8 cellular contexts compared by ENCODE assay signal in genomic region chrX:19593684-19594083, GRCh38.
DNase-seq lines count a peak whose midpoint lies in the region; ATAC-seq, FAIRE-seq and TF ChIP-seq lines count a peak whose summit lies in the region.

No MANE protein-coding gene starts in this region.

- H3K23me2 ChIP-seq in H1 (ENCODE audit: low read depth, low read length), result no peaks in the 10 kb centered on the region

- H3K4me3 ChIP-seq in CD8-positive, alpha-beta T cell (ENCODE audit: low read depth, low read length), result no peak overlapping the region
- no peak overlapping the region for H3K4me3 ChIP-seq in H1 (ENCODE audit: extremely low read depth in 1 of 4, insufficient read depth in 2 of 4, low read depth in 3 of 4, low read length in 4 of 4)

- no peak overlapping the region for H3K4ac ChIP-seq in H1 (replicated peaks; ENCODE audit: insufficient read length, low read depth, low read length)

- H2BK12ac ChIP-seq in H1 (ENCODE audit: low read depth, low read length), result no peak overlapping the region

- TF ChIP-seq POLR2A in H1 (IDR thresholded peaks at IDR 0.05; ENCODE audit: control extremely low read depth in 1 of 2, low read depth in 2 of 2, low read length in 2 of 2), result no peak

- H4K20me1 ChIP-seq in H1 (replicated peaks in 1 of 2; ENCODE audit: control insufficient read depth in 1 of 2, insufficient read depth in 2 of 2, low read length in 2 of 2), result no peaks in the 10 kb centered on the region

- CTCF ChIA-PET in CD8-positive, alpha-beta T cell (lab: Charles Lee), result interaction anchor here (1.1 to 2.0 kb wide), 4 partner anchors 12 to 311 kb away, joined by 3 to 10 read pairs (median 5); no protein-coding TSS in a partner anchor
- CTCF ChIA-PET in H1 (lab: Charles Lee; ENCODE audit: partially characterized antibody), result interaction anchor here (1.5 kb wide), 1 partner anchor 32 kb away, joined by 5 read pairs; no protein-coding TSS in a partner anchor

- peaks cover 11% of the 10 kb centered on the region for H3K36me3 ChIP-seq in CD8-positive, alpha-beta T cell (ENCODE audit: insufficient read depth, low read length)
- no peaks in the 10 kb centered on the region for H3K36me3 ChIP-seq in H1 (ENCODE audit: control insufficient read depth in 2 of 4, insufficient read depth in 4 of 4, low read length in 3 of 4)

- H2AFZ ChIP-seq in H1 (ENCODE audit: low read length), result no peak overlapping the region

- H4K8ac ChIP-seq in H1 (ENCODE audit: extremely low read depth, insufficient read depth, low read length), result no peak overlapping the region

- H2BK120ac ChIP-seq in H1 (replicated peaks; ENCODE audit: low read depth, low read length), result no peak overlapping the region

- no peak overlapping the region for H2BK5ac ChIP-seq in H1 (ENCODE audit: low read depth, low read length)

- H3K9me3 Mint-ChIP-seq in CD8-positive, alpha-beta T cell, result no peaks in the 10 kb centered on the region
- peaks cover 18% of the 10 kb centered on the region for H3K9me3 Mint-ChIP-seq in nephron

- no peaks in the 10 kb centered on the region for H3K79me2 ChIP-seq in H1 (ENCODE audit: control insufficient read depth in 1 of 2, insufficient read depth in 2 of 2, low read length in 2 of 2)

- H3K14ac ChIP-seq in H1 (ENCODE audit: insufficient read length), result no peak overlapping the region

- no peaks in the 10 kb centered on the region for H3K27me3 ChIP-seq in CD8-positive, alpha-beta T cell (ENCODE audit: insufficient read depth, low read length)
- no peaks in the 10 kb centered on the region for H3K27me3 ChIP-seq in H1 (replicated peaks in 1 of 4; ENCODE audit: control insufficient read depth in 3 of 4, extremely low read depth in 1 of 4, insufficient read depth in 3 of 4, low read length in 3 of 4)

- H3K4me1 Mint-ChIP-seq in CD8-positive, alpha-beta T cell (ENCODE audit: low read depth), result peaks cover 15% of the 10 kb centered on the region
- H3K4me1 Mint-ChIP-seq in nephron, result peaks cover 16% of the 10 kb centered on the region

- POLR2A ChIA-PET in CD8-positive, alpha-beta T cell (lab: Charles Lee), result no interaction called here
- POLR2A ChIA-PET in H1 (lab: Charles Lee; ENCODE audit: partially characterized antibody), result no interaction called here

- no peak for TF ChIP-seq CTCF in CD8-positive, alpha-beta T cell (IDR thresholded peaks at IDR 0.05)
- TF ChIP-seq CTCF in GM20000 (IDR thresholded peaks at IDR 0.05; ENCODE audit: extremely low read depth, missing control alignments) (no peak), H1 (IDR thresholded peaks at IDR 0.05; ENCODE audit: control extremely low read depth in 1 of 3, insufficient read depth in 1 of 3, low read depth in 1 of 3, low read length in 3 of 3) (peak in 2 of 3 experiments; percentile 16 to 17; a peak in 2 of 4 replicates), nephron (IDR thresholded peaks at IDR 0.05; ENCODE audit: unreplicated experiment in 3 of 3) (peak; percentile 35 to 40 (median 38))

- no peak overlapping the region for H3K4me2 ChIP-seq in H1 (ENCODE audit: insufficient read depth in 1 of 2, low read depth in 2 of 2, low read length in 2 of 2)

- H4K5ac ChIP-seq in H1 (ENCODE audit: insufficient read length, low read depth, low read length), result no peak overlapping the region

- peak; percentile 56 for ATAC-seq in CD8-positive, alpha-beta T cell
- ATAC-seq in HG03439 (IDR thresholded peaks at IDR 0.05; ENCODE audit: unreplicated experiment) (no peak), GM21619 (IDR thresholded peaks at IDR 0.05; ENCODE audit: unreplicated experiment) (no peak)

- peak; percentile 41 to 53; a peak in 3 of 4 replicates for TF ChIP-seq RAD21 in H1 (IDR thresholded peaks at IDR 0.05 in 1 of 2, conservative IDR thresholded peaks at IDR 0.05 in 1 of 2; ENCODE audit: low read depth in 2 of 2, low read length in 2 of 2)

- H3K27me3 Mint-ChIP-seq in CD8-positive, alpha-beta T cell (ENCODE audit: low read depth), result no peaks in the 10 kb centered on the region
- H3K27me3 Mint-ChIP-seq in nephron (ENCODE audit: low read depth), result peaks cover 4% of the 10 kb centered on the region

- no peak overlapping the region for H2BK15ac ChIP-seq in H1 (ENCODE audit: low read length)

- H2BK20ac ChIP-seq in H1 (ENCODE audit: low read length), result no peak overlapping the region

- H3K27ac Mint-ChIP-seq in CD8-positive, alpha-beta T cell, result no peak overlapping the region
- H3K27ac Mint-ChIP-seq in nephron, result peak overlapping the region in 2 of 3 experiments; percentile 3 to 96

- H3K23ac ChIP-seq in H1 (ENCODE audit: insufficient read length), result no peak overlapping the region

- no peaks in the 10 kb centered on the region for H3K9me3 ChIP-seq in CD8-positive, alpha-beta T cell (ENCODE audit: low read length)
- no peaks in the 10 kb centered on the region for H3K9me3 ChIP-seq in H1 (ENCODE audit: insufficient read depth in 2 of 2, low read depth in 1 of 2, low read length in 1 of 2)

- intact Hi-C loops in CD8-positive, alpha-beta T cell (cut with DNase I, micrococcal nuclease), result loop anchor here (1.0 to 10.0 kb wide), 4 partner anchors 141 to 473 kb away; partner anchors contain the start of gene SH3KBP1 (in 1 of the 2)

- no peaks in the 10 kb centered on the region for H3K79me1 ChIP-seq in H1 (ENCODE audit: low read depth, low read length)

- H3K9ac ChIP-seq in H1 (replicated peaks in 1 of 4; ENCODE audit: extremely low read depth in 1 of 4, low read depth in 3 of 4, low read length in 3 of 4), result no peak overlapping the region

- no peak overlapping the region for H4K91ac ChIP-seq in H1 (replicated peaks; ENCODE audit: insufficient read length, low read length)

- no peak overlapping the region for H3K4me3 Mint-ChIP-seq in CD8-positive, alpha-beta T cell
- no peak overlapping the region for H3K4me3 Mint-ChIP-seq in nephron

- TF ChIP-seq EP300 in H1 (IDR thresholded peaks at IDR 0.05; ENCODE audit: borderline replicate concordance in 1 of 2, low read depth in 2 of 2, low read length in 2 of 2), result no peak

- 81% methylated on average over 2 of the region's 2 CpGs; no CpG with 5 or more reads in 1 of the 2 experiments for WGBS in H1 (ENCODE audit: extremely low coverage in 1 of 2, insufficient coverage in 1 of 2, insufficient read length in 1 of 2, insufficient replicate concordance in 2 of 2, low coverage in 1 of 2, low lambda C conversion rate in 2 of 2, missing lambda C conversion rate in 1 of 2), 2 experiments

- no peak overlapping the region for H3K56ac ChIP-seq in H1 (replicated peaks; ENCODE audit: insufficient read length, low read depth, low read length)

- no peak overlapping the region for H3K18ac ChIP-seq in H1 (ENCODE audit: extremely low read depth, low read length)

- H2AK5ac ChIP-seq in H1 (ENCODE audit: low read depth, low read length), result no peak overlapping the region

- peaks cover 63% of the 10 kb centered on the region for H3K36me3 Mint-ChIP-seq in CD8-positive, alpha-beta T cell
- peaks cover 11% of the 10 kb centered on the region for H3K36me3 Mint-ChIP-seq in nephron (ENCODE audit: low read depth)

- DNase-seq in CD8-positive, alpha-beta T cell, result peak in 1 of 7 experiments; percentile 14
- DNase-seq in GM20000 (ENCODE audit: low spot score) (peak; percentile 4), RCC 7860 (ENCODE audit: low spot score) (no peak), H1 (ENCODE audit: low read depth in 1 of 2, low spot score in 2 of 2) (no peak)
- no peak for DNase-seq in effector CD4-positive, alpha-beta T cell

- peak; percentile 67 for FAIRE-seq in RCC 7860 (lab: Jason Lieb, UNC)
- no peak for FAIRE-seq in H1 (lab: Jason Lieb, UNC)

- H3K4me1 ChIP-seq in CD8-positive, alpha-beta T cell (ENCODE audit: insufficient read depth, low read length), result no peaks in the 10 kb centered on the region
- H3K4me1 ChIP-seq in H1 (replicated peaks in 1 of 4; ENCODE audit: control insufficient read depth in 3 of 4, insufficient read depth in 4 of 4, low read length in 3 of 4), result peaks cover 1 to 10% (median 8%) of the 10 kb centered on the region in 4 experiments; a peak in 4 of 7 replicates

- no peak overlapping the region for H3K27ac ChIP-seq in CD8-positive, alpha-beta T cell (ENCODE audit: low read depth, low read length)
- H3K27ac ChIP-seq in H1 (ENCODE audit: low read depth, low read length), result no peak overlapping the region

TF ChIP-seq in H1, 55 proteins besides CTCF, POLR2A, EP300 and RAD21 (continues in another document):
- TF ChIP-seq HDAC6 (IDR thresholded peaks at IDR 0.05; ENCODE audit: low read depth, low read length), result no peak
- no peak for TF ChIP-seq SIX5 (IDR thresholded peaks at IDR 0.05; ENCODE audit: low read depth, low read length)
- no peak for TF ChIP-seq CHD1 (IDR thresholded peaks at IDR 0.05; ENCODE audit: low read depth, low read length)
- no peak for TF ChIP-seq RBBP5 (IDR thresholded peaks at IDR 0.05; ENCODE audit: borderline replicate concordance, low read depth, low read length)

Comparison
In these comparisons a context has a peak if more than half of its experiments do, and no peak if none do; other contexts are left out.
1. CTCF ChIP-seq: peak in H1 (2 of 3) and nephron (3 of 3); none in CD8-positive, alpha-beta T cell (single experiment) and GM20000 (single experiment).